ENCODE assay signal across 22 cellular contexts in the genomic region with DNA sequence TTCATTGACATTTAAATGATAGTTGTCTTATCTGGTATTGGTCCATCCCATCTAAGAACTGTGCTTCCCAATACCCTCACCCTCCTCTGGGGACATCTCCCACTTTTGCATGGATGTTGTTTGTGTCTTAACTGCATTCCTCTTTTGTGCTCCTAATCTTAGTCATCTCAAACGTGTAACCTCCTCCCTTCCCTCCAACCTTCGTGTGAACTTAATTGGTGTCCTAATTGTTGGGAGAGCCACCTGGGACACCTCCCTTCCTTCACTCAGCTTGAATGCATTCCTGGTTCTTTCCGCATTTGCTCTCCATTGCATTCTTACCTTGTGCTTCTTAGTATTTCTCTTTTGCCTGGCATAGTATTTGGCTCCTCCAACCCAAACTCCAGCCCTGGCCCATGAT. TPM values are rescaled to one million over a fixed set of nuclear protein-coding genes. Genes with fewer than 3 reads are reported as not detected.
"Had no signal": no experiment of that assay in that cellular context is flagged by ENCODE, and none has a peak within 500 bp of the region (broad histone marks: within the 10 kb centered on the region; RNA-seq: fewer than 3 reads in every experiment).

No MANE protein-coding gene starts in this region.

- H3K9ac ChIP-seq: SK-N-SH had no signal

- H3K9me3 ChIP-seq: MG63, SK-N-SH had no signal

- DNase-seq: Karpas-422, KG1, MG63, NCI-H1092 treated with DMSO at 0.1 percent for 48 hours, NCI-H1436, NCI-H187, NCI-H2029, NCI-H2081 treated with DMSO at 0.1 percent for 48 hours, NCI-H2171, NCI-H226, NCI-H446, NCI-H510A, NCI-H524 treated with DMSO at 0.1 percent for 48 hours, NCI-H69, NCI-H774, PC-3, SHP77, SK-N-SH had no signal

- H3K4me3 ChIP-seq: MG63 had no signal

- H3K9me2 ChIP-seq: SK-N-SH had no signal

- H3K27me3 ChIP-seq: MG63 had no signal

- H3K27ac ChIP-seq: RWPE1 had no signal

- ATAC-seq: Panc1, PC-3 had no signal

- H3K36me3 ChIP-seq: MG63 had no signal

- H3K4me2 ChIP-seq: SK-N-SH had no signal

RNA-seq across cellular contexts. Expression of gene ELMOD1, which starts 9.8 kb away (rescaled TPM):
- total RNA-seq: HT-29, OCI-LY7, PC-3 had no signal
- polyA plus RNA-seq: SK-N-SH had no signal
